ENCODE assay signal across 1 cellular context in the genomic region with DNA sequence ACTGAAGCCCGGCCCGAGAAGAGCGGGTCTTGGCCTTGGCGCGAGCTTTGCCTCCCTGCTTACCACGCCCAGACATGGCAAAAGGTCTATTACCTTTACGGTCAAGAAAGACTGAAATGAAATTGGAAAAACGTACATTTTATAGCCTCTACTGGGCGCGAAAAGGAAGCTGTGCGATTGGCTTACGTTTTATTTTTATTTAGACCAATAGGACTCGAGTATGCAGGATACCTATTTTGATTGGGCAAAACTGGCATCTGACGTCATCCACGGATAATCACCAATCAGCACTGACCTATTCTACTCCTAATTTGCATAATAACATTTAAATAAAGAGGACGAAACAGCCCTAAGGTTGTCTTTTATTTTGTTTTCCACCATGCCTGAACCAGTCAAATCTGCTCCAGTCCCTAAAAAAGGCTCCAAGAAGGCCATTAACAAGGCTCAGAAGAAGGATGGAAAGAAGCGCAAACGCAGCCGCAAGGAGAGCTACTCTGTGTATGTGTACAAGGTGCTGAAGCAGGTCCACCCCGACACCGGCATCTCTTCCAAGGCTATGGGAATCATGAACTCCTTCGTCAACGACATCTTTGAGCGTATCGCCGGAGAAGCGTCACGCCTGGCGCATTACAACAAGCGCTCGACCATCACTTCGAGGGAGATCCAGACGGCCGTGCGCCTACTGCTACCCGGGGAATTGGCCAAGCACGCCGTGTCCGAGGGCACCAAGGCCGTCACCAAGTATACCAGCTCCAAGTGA.
TF ChIP-seq lines count a peak whose summit lies in the region.

No MANE protein-coding gene starts in this region.

TF ChIP-seq in HepG2, 621 proteins besides CTCF, POLR2A, EP300 and RAD21 (continued from another document and continues in another):
- TF ChIP-seq ZNF580 (CRISPR knock-in tag; IDR thresholded peaks at IDR 0.05; ENCODE audit: borderline replicate concordance, low read depth) (peak; percentile 20; the same call in 1 of the 2 replicates), RFXAP (CRISPR knock-in tag; IDR thresholded peaks at IDR 0.05; ENCODE audit: borderline replicate concordance) (no peak), PRMT3 (CRISPR knock-in tag; IDR thresholded peaks at IDR 0.05; ENCODE audit: borderline replicate concordance, low read depth) (no peak), ZNF280D (CRISPR knock-in tag; IDR thresholded peaks at IDR 0.05) (0 out of 2 replicates have a peak, but pooled peaks have one; percentile 25), POLR2G (IDR thresholded peaks at IDR 0.05; ENCODE audit: low read depth, low read length) (peak; percentile 74), ATF1 (CRISPR knock-in tag; IDR thresholded peaks at IDR 0.05) (peak; percentile 86), SIX4 (CRISPR knock-in tag; IDR thresholded peaks at IDR 0.05) (0 out of 2 replicates have a peak, but pooled peaks have one; percentile 22), ZNF704 (CRISPR knock-in tag; IDR thresholded peaks at IDR 0.05; ENCODE audit: borderline replicate concordance) (0 out of 2 replicates have a peak, but pooled peaks have one; percentile 55), ZNF546 (CRISPR knock-in tag; conservative IDR thresholded peaks at IDR 0.05) (no peak), POGZ (CRISPR knock-in tag; IDR thresholded peaks at IDR 0.05) (peak; percentile 59; the same call in 1 of the 2 replicates), ZSCAN25 (CRISPR knock-in tag; IDR thresholded peaks at IDR 0.05) (no peak), HNRNPLL (IDR thresholded peaks at IDR 0.05; ENCODE audit: low read depth, low read length, poor library complexity, severe bottlenecking) (peak; percentile 25), IKZF5 (CRISPR knock-in tag; IDR thresholded peaks at IDR 0.05) (0 out of 2 replicates have a peak, but pooled peaks have one; percentile 15), CEBPZ (IDR thresholded peaks at IDR 0.05; ENCODE audit: low read length) (no peak), GATAD1 (CRISPR knock-in tag; IDR thresholded peaks at IDR 0.05) (peak; percentile 33; the same call in 1 of the 2 replicates), HMGXB3 (CRISPR knock-in tag; IDR thresholded peaks at IDR 0.05; ENCODE audit: borderline replicate concordance) (peak; percentile 89), KAT8 (CRISPR knock-in tag; IDR thresholded peaks at IDR 0.05) (peak; percentile 36; the same call in 1 of the 2 replicates), RBM39 (IDR thresholded peaks at IDR 0.05; ENCODE audit: low read depth, low read length, poor library complexity, severe bottlenecking) (peak; percentile 30), HINFP (CRISPR knock-in tag; IDR thresholded peaks at IDR 0.05; ENCODE audit: low read depth) (peak; percentile 83; the same call in 1 of the 2 replicates), ASH2L (IDR thresholded peaks at IDR 0.05; ENCODE audit: insufficient read length, low read depth, low read length) (peak; percentile 51), HDAC1 (CRISPR knock-in tag; IDR thresholded peaks at IDR 0.05) (0 out of 2 replicates have a peak, but pooled peaks have one; percentile 1)
- TF ChIP-seq, protein P1, sequence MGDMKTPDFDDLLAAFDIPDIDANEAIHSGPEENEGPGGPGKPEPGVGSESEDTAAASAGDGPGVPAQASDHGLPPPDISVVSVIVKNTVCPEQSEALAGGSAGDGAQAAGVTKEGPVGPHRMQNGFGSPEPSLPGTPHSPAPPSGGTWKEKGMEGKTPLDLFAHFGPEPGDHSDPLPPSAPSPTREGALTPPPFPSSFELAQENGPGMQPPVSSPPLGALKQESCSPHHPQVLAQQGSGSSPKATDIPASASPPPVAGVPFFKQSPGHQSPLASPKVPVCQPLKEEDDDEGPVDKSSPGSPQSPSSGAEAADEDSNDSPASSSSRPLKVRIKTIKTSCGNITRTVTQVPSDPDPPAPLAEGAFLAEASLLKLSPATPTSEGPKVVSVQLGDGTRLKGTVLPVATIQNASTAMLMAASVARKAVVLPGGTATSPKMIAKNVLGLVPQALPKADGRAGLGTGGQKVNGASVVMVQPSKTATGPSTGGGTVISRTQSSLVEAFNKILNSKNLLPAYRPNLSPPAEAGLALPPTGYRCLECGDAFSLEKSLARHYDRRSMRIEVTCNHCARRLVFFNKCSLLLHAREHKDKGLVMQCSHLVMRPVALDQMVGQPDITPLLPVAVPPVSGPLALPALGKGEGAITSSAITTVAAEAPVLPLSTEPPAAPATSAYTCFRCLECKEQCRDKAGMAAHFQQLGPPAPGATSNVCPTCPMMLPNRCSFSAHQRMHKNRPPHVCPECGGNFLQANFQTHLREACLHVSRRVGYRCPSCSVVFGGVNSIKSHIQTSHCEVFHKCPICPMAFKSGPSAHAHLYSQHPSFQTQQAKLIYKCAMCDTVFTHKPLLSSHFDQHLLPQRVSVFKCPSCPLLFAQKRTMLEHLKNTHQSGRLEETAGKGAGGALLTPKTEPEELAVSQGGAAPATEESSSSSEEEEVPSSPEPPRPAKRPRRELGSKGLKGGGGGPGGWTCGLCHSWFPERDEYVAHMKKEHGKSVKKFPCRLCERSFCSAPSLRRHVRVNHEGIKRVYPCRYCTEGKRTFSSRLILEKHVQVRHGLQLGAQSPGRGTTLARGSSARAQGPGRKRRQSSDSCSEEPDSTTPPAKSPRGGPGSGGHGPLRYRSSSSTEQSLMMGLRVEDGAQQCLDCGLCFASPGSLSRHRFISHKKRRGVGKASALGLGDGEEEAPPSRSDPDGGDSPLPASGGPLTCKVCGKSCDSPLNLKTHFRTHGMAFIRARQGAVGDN (CRISPR knock-in tag; IDR thresholded peaks at IDR 0.05) = peak; percentile 63; the same call in 1 of the 2 replicates
- TF ChIP-seq, protein P2, sequence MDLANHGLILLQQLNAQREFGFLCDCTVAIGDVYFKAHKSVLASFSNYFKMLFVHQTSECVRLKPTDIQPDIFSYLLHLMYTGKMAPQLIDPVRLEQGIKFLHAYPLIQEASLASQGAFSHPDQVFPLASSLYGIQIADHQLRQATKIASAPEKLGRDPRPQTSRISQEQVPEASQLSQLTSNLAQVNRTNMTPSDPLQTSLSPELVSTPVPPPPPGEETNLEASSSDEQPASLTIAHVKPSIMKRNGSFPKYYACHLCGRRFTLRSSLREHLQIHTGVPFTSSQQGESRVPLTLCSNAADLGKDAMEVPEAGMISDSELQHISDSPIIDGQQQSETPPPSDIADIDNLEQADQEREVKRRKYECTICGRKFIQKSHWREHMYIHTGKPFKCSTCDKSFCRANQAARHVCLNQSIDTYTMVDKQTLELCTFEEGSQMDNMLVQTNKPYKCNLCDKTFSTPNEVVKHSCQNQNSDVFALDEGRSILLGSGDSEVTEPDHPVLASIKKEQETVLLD (CRISPR knock-in tag; IDR thresholded peaks at IDR 0.05; ENCODE audit: low read depth) = no peak
